ENCODE assay signal across 8 cellular contexts in the genomic region with DNA sequence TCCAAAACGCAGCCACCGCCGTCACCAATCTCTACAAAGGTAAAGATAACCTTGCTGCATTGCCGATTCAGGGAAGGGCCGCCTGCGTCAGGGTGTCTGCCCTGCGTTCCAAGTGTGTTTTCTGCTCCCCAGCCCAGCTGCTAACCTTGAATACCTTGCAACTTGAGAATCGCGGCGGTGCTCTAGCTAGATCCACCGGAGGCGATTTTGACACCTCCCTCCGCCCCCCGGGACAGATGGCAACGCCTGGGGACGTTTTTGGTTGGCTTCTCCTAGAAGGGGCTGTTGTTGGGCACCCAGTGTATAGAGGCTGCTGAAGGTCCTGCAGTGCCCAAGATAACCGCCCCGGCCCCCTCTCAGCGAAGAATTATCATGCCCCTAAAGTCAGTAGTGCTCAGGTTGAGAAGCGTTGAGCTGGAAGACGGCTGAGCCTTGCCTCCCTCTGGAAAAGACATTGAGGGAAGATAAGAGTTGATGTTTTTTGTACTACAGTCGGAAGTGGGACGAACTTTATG. TPM values are rescaled to one million over a fixed set of nuclear protein-coding genes. Genes with fewer than 3 reads are reported as not detected.
DNase-seq lines count a peak whose midpoint lies in the region; ATAC-seq and TF ChIP-seq lines count a peak whose summit lies in the region.

No MANE protein-coding gene starts in this region.

- 1 to 4% methylated on average over 23 of the region's 23 CpGs for WGBS in body of pancreas, 2 donors

- CTCF ChIA-PET in PC-9 (lab: Charles Lee), result interaction anchor here (0.6 kb wide), 1 partner anchor 72 kb away, joined by 4 read pairs; no protein-coding TSS in a partner anchor

- H3K9me2 ChIP-seq in PC-9 (ENCODE audit: insufficient read depth), result no peaks in the 10 kb centered on the region

- POLR2A ChIA-PET in PC-9 (lab: Charles Lee; ENCODE audit: unreplicated experiment), result interaction anchor here (0.7 kb wide), 1 partner anchor 1785 kb away, joined by 5 read pairs; no protein-coding TSS in a partner anchor

- BruUV-seq in PC-9 (replicated peaks; lab: Mats Ljungman, UMichigan), result TSS peak; percentile 41

- peak overlapping the region; percentile 99 for H3K4me2 ChIP-seq in PC-9

- peaks cover 38% of the 10 kb centered on the region for H3F3A ChIP-seq in PC-9 (ENCODE audit: insufficient read depth, low read depth)

- peak in 2 of 3 donors; percentile 45 to 59 for TF ChIP-seq POLR2A in body of pancreas (IDR thresholded peaks at IDR 0.05)

- H3K79me2 ChIP-seq in PC-9 (ENCODE audit: low read depth), result peaks cover 63% of the 10 kb centered on the region

- H3K4me1 ChIP-seq in PC-9 (replicated peaks; ENCODE audit: insufficient read depth), result peaks cover 42% of the 10 kb centered on the region
- peaks cover 60% of the 10 kb centered on the region for H3K4me1 ChIP-seq in body of pancreas

- H2AFZ ChIP-seq in PC-9, result peak overlapping the region; percentile 72; the same call in 1 of the 2 replicates

- ATAC-seq in body of pancreas, result no peak
- ATAC-seq in left lobe of liver, result no peak
- no peak for ATAC-seq in HG02870 (IDR thresholded peaks at IDR 0.05; ENCODE audit: unreplicated experiment)

- H3K9me3 ChIP-seq in PC-9 (ENCODE audit: insufficient read depth, low read depth) (no peaks in the 10 kb centered on the region), body of pancreas (no peaks in the 10 kb centered on the region)

- H3K36me3 ChIP-seq in H7 (replicated peaks; ENCODE audit: control insufficient read depth, insufficient read depth, low read length), result peaks cover 6% of the 10 kb centered on the region
- peaks cover 33% of the 10 kb centered on the region for H3K36me3 ChIP-seq in PC-9 (ENCODE audit: low read depth)
- no peaks in the 10 kb centered on the region for H3K36me3 ChIP-seq in body of pancreas (replicated peaks in 1 of 2; ENCODE audit: insufficient read depth in 1 of 2, low read depth in 2 of 2)

- H3K4me3 ChIP-seq in H7 (ENCODE audit: insufficient read depth, low read depth, low read length) (peak overlapping the region; percentile 99), PC-9 (peak overlapping the region; percentile 86), body of pancreas (peak overlapping the region; percentile 46 to 79)

- DNase-seq in H7 (peak; percentile 33), PC-9 (peak in 1 of 2 experiments; percentile 39), body of pancreas (peak; percentile 54 to 73 (median 62)), left lobe of liver (ENCODE audit: low spot score) (peak; percentile 52), OCI-M2 (lab: John Stamatoyannopoulos, UW; ENCODE audit: unreplicated experiment) (no peak), LoVo (ENCODE audit: low spot score) (no peak)
- peak; percentile 25 for DNase-seq in stimulated activated naive CD4-positive, alpha-beta T cell treated with Interleukin-2 at 50 U/mL for 16 hours (lab: John Stamatoyannopoulos, UW)

- H3K27me3 ChIP-seq in H7 (ENCODE audit: control insufficient read depth, insufficient read depth, low read length) (no peaks in the 10 kb centered on the region; the same call in 1 of the 2 replicates), PC-9 (ENCODE audit: insufficient read depth, low read depth) (no peaks in the 10 kb centered on the region), body of pancreas (no peaks in the 10 kb centered on the region)

- intact Hi-C loops in PC-9 (cut with micrococcal nuclease; ENCODE audit: unreplicated experiment) (loop anchor here (5.0 to 10.0 kb wide), 2 partner anchors 46 to 218 kb away; no protein-coding TSS in a partner anchor), body of pancreas (cut with DNase I) (no loop called here)

- peaks cover 54% of the 10 kb centered on the region for H4K20me1 ChIP-seq in PC-9 (ENCODE audit: insufficient read depth)

- H3K27ac ChIP-seq in PC-9, result peak overlapping the region; percentile 66
- peak overlapping the region in 3 of 4 donors; percentile 97 to 99 (median 99) for H3K27ac ChIP-seq in body of pancreas

- no peak for TF ChIP-seq CTCF in PC-9 (conservative IDR thresholded peaks at IDR 0.05)
- TF ChIP-seq CTCF in body of pancreas (IDR thresholded peaks at IDR 0.05), result no peak

RNA-seq across cellular contexts. Expression of a gene that starts 1.6 kb away (rescaled TPM):
- total RNA-seq in H7 (2014; rRNA removed; shearing (Covaris generic)), result 40.3 and 44.0 TPM in 2 replicates
- total RNA-seq in PC-9 (2021) (61.1 and 82.8 TPM in 2 replicates), body of pancreas (10 to 100 TPM; 31.9 to 32.6 TPM), left lobe of liver (30.3 TPM)

Comparison
In these comparisons a context has a peak if more than half of its experiments do, and no peak if none do; other contexts are left out.
1. DNase-seq: peak in H7 (single experiment), body of pancreas (4 of 4), left lobe of liver (single experiment) and stimulated activated naive CD4-positive, alpha-beta T cell treated with Interleukin-2 at 50 U/mL for 16 hours (single experiment); none in OCI-M2 (single experiment) and LoVo (single experiment).
2. Peak in every context shown above with its lines, with median percentiles within 50 percentile points of each other: H3K4me3 ChIP-seq.